In the genomic region with DNA sequence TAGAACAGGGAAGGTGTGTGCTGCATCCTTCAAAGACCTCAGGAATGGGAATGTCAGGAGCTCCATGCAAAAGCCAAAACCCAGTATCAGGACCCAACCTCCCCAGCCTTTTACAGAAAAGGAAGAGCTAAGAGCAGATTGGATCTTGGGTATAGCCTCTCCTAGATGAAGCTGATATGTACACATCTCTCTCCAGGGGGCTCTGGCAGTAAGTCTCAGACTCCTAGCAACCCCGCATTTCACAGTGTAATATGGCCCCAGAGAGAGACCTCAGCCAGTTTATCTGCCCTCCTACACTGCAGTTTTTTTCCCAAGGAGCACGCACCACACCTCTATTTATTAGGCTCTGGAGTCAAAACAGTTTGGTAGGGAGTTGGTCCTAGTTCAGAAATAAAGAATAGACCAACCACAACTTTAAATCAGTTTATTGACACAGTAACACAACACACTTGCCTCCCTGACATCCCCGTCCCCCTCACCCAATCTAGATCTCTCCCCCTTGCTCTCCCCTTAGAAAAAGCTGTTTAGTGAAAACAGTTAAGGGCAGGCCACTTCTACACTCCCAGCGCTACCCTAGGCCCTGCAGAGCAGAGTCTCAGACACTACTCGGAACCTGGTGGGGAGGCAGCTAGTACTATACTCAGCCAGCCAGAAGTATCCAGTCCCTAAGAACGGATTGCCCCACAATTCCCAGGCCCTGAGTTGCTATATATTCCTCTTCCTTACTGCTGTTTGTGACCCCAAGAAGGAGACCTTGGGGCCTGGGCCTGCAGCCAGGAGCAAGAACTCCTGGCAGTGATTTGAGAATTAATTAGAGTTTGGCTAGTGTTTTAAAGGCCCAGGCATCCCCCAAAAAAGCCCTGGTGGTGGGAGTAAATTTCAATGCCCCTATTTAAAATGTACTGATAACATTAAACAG, we compare ENCODE assay signal across 15 cellular contexts.
DNase-seq lines count a peak whose midpoint lies in the region; ATAC-seq, FAIRE-seq and TF ChIP-seq lines count a peak whose summit lies in the region.
"Had no signal": no experiment of that assay in that cellular context is flagged by ENCODE, and none has a peak within 500 bp of the region (broad histone marks: within the 10 kb centered on the region; RNA-seq: fewer than 3 reads in every experiment).

No MANE protein-coding gene starts in this region.

- no peaks in the 10 kb centered on the region for H3K9me2 ChIP-seq in OCI-LY7 (ENCODE audit: insufficient read depth, low read length)

- H3K27ac ChIP-seq in OCI-LY7 (ENCODE audit: low read depth, low read length, poor library complexity, severe bottlenecking) (no peak overlapping the region), esophagus muscularis mucosa (replicated peaks in 1 of 4) (peak overlapping the region; percentile 22 to 92 (median 67)), psoas muscle (peak overlapping the region; percentile 58)
- H3K27ac ChIP-seq: HL-60 had no signal

- no peak for DNase-seq in GM12891 (ENCODE audit: insufficient read length, low spot score)
- DNase-seq in OCI-LY7 (ENCODE audit: low spot score) = no peak
- DNase-seq in esophagus muscularis mucosa (ENCODE audit: extremely low spot score) = no peak
- DNase-seq in psoas muscle = no peak
- DNase-seq in NCI-H1694 (lab: John Stamatoyannopoulos, UW) = no peak
- no peak for DNase-seq in GM19238 (ENCODE audit: insufficient read length, low spot score)
- no peak for DNase-seq in activated CD4-positive, alpha-beta T cell treated with anti-CD3 and anti-CD28 coated beads for 4 hours
- DNase-seq: activated CD8-positive, alpha-beta memory T cell treated with anti-CD3 and anti-CD28 coated beads, Interleukin-2, amount 50 U/mL, for 4 hours; foreskin melanocyte; NCI-H1105; T-helper 9 cell had no signal

- CTCF ChIA-PET in OCI-LY7 (lab: Charles Lee; ENCODE audit: unreplicated experiment) = interaction anchor here (1.2 kb wide), 1 partner anchor 40 kb away, joined by 10 read pairs; no protein-coding TSS in a partner anchor

- no peak overlapping the region for H2AFZ ChIP-seq in OCI-LY7 (ENCODE audit: low read length)

- ATAC-seq in psoas muscle = no peak
- ATAC-seq in GM21786 (IDR thresholded peaks at IDR 0.05; ENCODE audit: unreplicated experiment) = no peak

- H3K79me2 ChIP-seq in OCI-LY7 (ENCODE audit: insufficient read depth, low read depth, low read length) = no peaks in the 10 kb centered on the region

- H3K4me2 ChIP-seq in OCI-LY7 (ENCODE audit: low read length) = no peak overlapping the region

- no peaks in the 10 kb centered on the region for H4K20me1 ChIP-seq in OCI-LY7 (ENCODE audit: insufficient read depth, low read length)

- POLR2A ChIA-PET in OCI-LY7 (lab: Charles Lee) = interaction anchor here (0.6 kb wide), 2 partner anchors 248 to 402 kb away, joined by 3 read pairs; no protein-coding TSS in a partner anchor

- H3K27me3 ChIP-seq in esophagus muscularis mucosa (no peaks in the 10 kb centered on the region), psoas muscle (ENCODE audit: insufficient read depth in 3 of 3, low read length in 2 of 3) (no peaks in the 10 kb centered on the region)

- TF ChIP-seq EP300 in esophagus muscularis mucosa (IDR thresholded peaks at IDR 0.05) = no peak

- intact Hi-C loops in OCI-LY7 (cut with micrococcal nuclease; ENCODE audit: unreplicated experiment) = no loop called here
- intact Hi-C loops in esophagus muscularis mucosa (cut with DNase I) = loop anchor here (5.0 kb wide), 2 partner anchors 120 to 220 kb away; no protein-coding TSS in a partner anchor
- intact Hi-C loops in psoas muscle (cut with DNase I) = loop anchor here (2.0 to 5.0 kb wide), 2 partner anchors 39 to 120 kb away; no protein-coding TSS in a partner anchor

- TF ChIP-seq CTCF in OCI-LY7 (conservative IDR thresholded peaks at IDR 0.05; ENCODE audit: low read length) (no peak), esophagus muscularis mucosa (IDR thresholded peaks at IDR 0.05) (no peak), psoas muscle (IDR thresholded peaks at IDR 0.05) (no peak)

- peaks cover 60% of the 10 kb centered on the region for H3K36me3 ChIP-seq in OCI-LY7 (ENCODE audit: insufficient read depth, low read length)
- H3K36me3 ChIP-seq in esophagus muscularis mucosa = peaks cover 22 to 92% (median 74%) of the 10 kb centered on the region in 4 donors
- H3K36me3 ChIP-seq in psoas muscle (ENCODE audit: insufficient read depth in 1 of 2, low read depth in 1 of 2) = peaks cover 3 to 83% of the 10 kb centered on the region in 2 donors

- TF ChIP-seq POLR2A in GM12891 (IDR thresholded peaks at IDR 0.05; ENCODE audit: low read depth, low read length) = 0 out of 2 replicates have a peak, but pooled peaks have one; percentile 21
- no peak for TF ChIP-seq POLR2A in esophagus muscularis mucosa (IDR thresholded peaks at IDR 0.05; ENCODE audit: low read depth)

- H3K4me3 ChIP-seq in OCI-LY7 (ENCODE audit: low read depth, low read length, poor library complexity, severe bottlenecking) (no peak overlapping the region), esophagus muscularis mucosa (no peak overlapping the region), psoas muscle (no peak overlapping the region)
- H3K4me3 ChIP-seq: lung had no signal

- BruUV-seq in OCI-LY7 (replicated peaks; lab: Mats Ljungman, UMichigan) = TSS peak; percentile 89

- whole genome bisulfite sequencing in esophagus muscularis mucosa = 51% methylated on average over 6 of the region's 6 CpGs
- WGBS in psoas muscle, 3 donors = 58 to 66% (median 62%) methylated on average over 6 of the region's 6 CpGs

- H3K4me1 ChIP-seq in OCI-LY7 (ENCODE audit: insufficient read depth, low read length, poor library complexity, severe bottlenecking) (no peaks in the 10 kb centered on the region), esophagus muscularis mucosa (peaks cover 52 to 81% (median 63%) of the 10 kb centered on the region in 4 donors), psoas muscle (peaks cover 33% of the 10 kb centered on the region)

- FAIRE-seq in GM12891 (lab: Jason Lieb, UNC) = no peak
- FAIRE-seq: bronchial epithelial cell had no signal

- H3K9me3 ChIP-seq in OCI-LY7 (ENCODE audit: low read length) (no peaks in the 10 kb centered on the region), esophagus muscularis mucosa (no peaks in the 10 kb centered on the region), psoas muscle (no peaks in the 10 kb centered on the region)

TF ChIP-seq in GM12891, 5 proteins besides CTCF, POLR2A, EP300 and RAD21:
- TF ChIP-seq POLR2AphosphoS5 (IDR thresholded peaks at IDR 0.05; ENCODE audit: low read depth, low read length) = no peak
- no peak for TF ChIP-seq SPI1 (IDR thresholded peaks at IDR 0.05; ENCODE audit: low read depth, low read length)
- no peak for TF ChIP-seq POU2F2 (IDR thresholded peaks at IDR 0.05; ENCODE audit: low read depth, low read length)
- TF ChIP-seq PAX5 (IDR thresholded peaks at IDR 0.05; ENCODE audit: insufficient read depth, low read length, severe bottlenecking) = no peak
- TF ChIP-seq TAF1 (IDR thresholded peaks at IDR 0.05; ENCODE audit: low read depth, low read length) = no peak
TF ChIP-seq in GM12891: peak in this region for 0.
